In genomic region chr12:87202189-87202588, GRCh38 we compare ENCODE assay signal across 25 cellular contexts.
"Had no signal": no experiment of that assay in that cellular context is flagged by ENCODE, and none has a peak within 500 bp of the region (broad histone marks: within the 10 kb centered on the region; RNA-seq: fewer than 3 reads in every experiment).

No MANE protein-coding gene starts in this region.

- H3K27ac Mint-ChIP-seq: dendritic cell treated with granulocyte-macrophage colony-stimulating factor and Interleukin-4, amounts not matched to agents 40 ng/mL and 50 ng/mL, for 4 days; effector memory CD8-positive, alpha-beta T cell; endodermal cell had no signal

- FAIRE-seq: endometrium, islet of Langerhans, keratinocyte had no signal

- H3K36me3 ChIP-seq: colonic mucosa, esophagus squamous epithelium, gastrocnemius medialis, heart right ventricle, left lung, lower lobe of right lung had no signal

- DNase-seq: colonic mucosa; cortex of kidney; effector CD8-positive, alpha-beta T cell; effector memory CD8-positive, alpha-beta T cell; endodermal cell; erythroblast; esophagus squamous epithelium; foreskin fibroblast; foreskin melanocyte; gastrocnemius medialis; glutamatergic neuron; head of caudate nucleus; heart right ventricle; hippocampal formation; left cardiac atrium; left lung; lower lobe of right lung; mesenchymal stem cell; midbrain had no signal

- H3K4me3 Mint-ChIP-seq: dendritic cell treated with granulocyte-macrophage colony-stimulating factor and Interleukin-4, amounts not matched to agents 40 ng/mL and 50 ng/mL, for 4 days; effector memory CD8-positive, alpha-beta T cell; endodermal cell had no signal

- ATAC-seq: effector memory CD8-positive, alpha-beta T cell; esophagus mucosa; gastrocnemius medialis; left lung; lower lobe of right lung had no signal

- H3K9me3 ChIP-seq: colonic mucosa, gastrocnemius medialis, lower lobe of right lung had no signal

- H3K27me3 ChIP-seq: colonic mucosa, esophagus squamous epithelium, gastrocnemius medialis, heart right ventricle, left lung had no signal

- H3K27ac ChIP-seq: colonic mucosa, epithelial cell of prostate, esophagus squamous epithelium, gastrocnemius medialis, left lung, lower lobe of right lung had no signal

- H3K4me3 ChIP-seq: colonic mucosa, esophagus squamous epithelium, gastrocnemius medialis, heart right ventricle, left lung, lower lobe of right lung had no signal

- H3K4me1 ChIP-seq: colonic mucosa, esophagus squamous epithelium, gastrocnemius medialis, left lung, lower lobe of right lung had no signal

- H3K27me3 Mint-ChIP-seq: dendritic cell treated with granulocyte-macrophage colony-stimulating factor and Interleukin-4, amounts not matched to agents 40 ng/mL and 50 ng/mL, for 4 days; effector memory CD8-positive, alpha-beta T cell had no signal
